In genomic region chr14:104095426-104096310, GRCh38 we compare ENCODE assay signal across 1 cellular context.
TF ChIP-seq lines count a peak whose summit lies in the region.

No MANE protein-coding gene starts in this region.

TF ChIP-seq in K562, 482 proteins besides CTCF, POLR2A, EP300 and RAD21:
- TF ChIP-seq AFF4 (CRISPR knock-in tag; IDR thresholded peaks at IDR 0.05): no peak
- peak; percentile 24 to 39; a peak in 2 of 4 replicates for TF ChIP-seq NRF1 (conservative IDR thresholded peaks at IDR 0.05 in 1 of 2, IDR thresholded peaks at IDR 0.05 in 1 of 2)
- no peak for TF ChIP-seq BCL6 (CRISPR knock-in tag; IDR thresholded peaks at IDR 0.05)
- no peak for TF ChIP-seq ATF3 (IDR thresholded peaks at IDR 0.05)
- no peak for TF ChIP-seq ATF3 (CRISPR knock-in tag; conservative IDR thresholded peaks at IDR 0.05)
